17 cellular contexts compared by ENCODE assay signal in genomic region chr3:37594873-37595783, GRCh38.
A peak's percentile ranks its signal among the peaks of the same experiment; 100 is the strongest.
DNase-seq lines count a peak whose midpoint lies in the region; ATAC-seq, FAIRE-seq and TF ChIP-seq lines count a peak whose summit lies in the region.
"Had no signal": no experiment of that assay in that cellular context is flagged by ENCODE, and none has a peak within 500 bp of the region (broad histone marks: within the 10 kb centered on the region; RNA-seq: fewer than 3 reads in every experiment).

No MANE protein-coding gene starts in this region.

- H3K4me3 ChIP-seq in hepatocyte: no peak overlapping the region
- no peak overlapping the region for H3K4me3 ChIP-seq in small intestine (ENCODE audit: low read depth in 1 of 2, low read length in 2 of 2)
- no peak overlapping the region for H3K4me3 ChIP-seq in BE2C (ENCODE audit: low read depth, low read length)
- H3K4me3 ChIP-seq: heart left ventricle, right atrium auricular region had no signal

- no peaks in the 10 kb centered on the region for H3K27me3 ChIP-seq in hepatocyte
- no peaks in the 10 kb centered on the region for H3K27me3 ChIP-seq in small intestine (ENCODE audit: control insufficient read depth in 2 of 2, insufficient read depth in 2 of 2, low read length in 2 of 2)
- no peaks in the 10 kb centered on the region for H3K27me3 ChIP-seq in BE2C
- H3K27me3 ChIP-seq: heart left ventricle, right atrium auricular region had no signal

- H3K27ac ChIP-seq in hepatocyte: peak overlapping the region; percentile 9
- peak overlapping the region in 1 of 2 donors; percentile 50 for H3K27ac ChIP-seq in small intestine (ENCODE audit: low read depth in 1 of 2, low read length in 1 of 2)
- H3K27ac ChIP-seq: epithelial cell of prostate, right atrium auricular region had no signal

- FAIRE-seq in small intestine (lab: Jason Lieb, UNC): no peak

- H3K9me2 ChIP-seq in hepatocyte (replicated peaks; ENCODE audit: insufficient read depth): no peaks in the 10 kb centered on the region

- no peak for TF ChIP-seq CTCF in hepatocyte (IDR thresholded peaks at IDR 0.05; ENCODE audit: poor library complexity)
- no peak for TF ChIP-seq CTCF in BE2C (IDR thresholded peaks at IDR 0.05; ENCODE audit: low read depth, low read length)

- H3K36me3 ChIP-seq in hepatocyte (replicated peaks; ENCODE audit: insufficient read depth, low read depth): no peaks in the 10 kb centered on the region
- H3K36me3 ChIP-seq in small intestine (ENCODE audit: control insufficient read depth in 2 of 2, insufficient read depth in 2 of 2, low read length in 2 of 2): no peaks in the 10 kb centered on the region
- no peaks in the 10 kb centered on the region for H3K36me3 ChIP-seq in BE2C
- H3K36me3 ChIP-seq: right atrium auricular region had no signal

- H2AFZ ChIP-seq in hepatocyte: no peak overlapping the region

- no peaks in the 10 kb centered on the region for H4K20me1 ChIP-seq in hepatocyte (ENCODE audit: insufficient read depth, poor library complexity, severe bottlenecking)

- H3K4me1 ChIP-seq in hepatocyte (ENCODE audit: insufficient read depth): peaks cover 4% of the 10 kb centered on the region
- H3K4me1 ChIP-seq in small intestine (ENCODE audit: control insufficient read depth in 2 of 2, insufficient read depth in 1 of 2, low read depth in 1 of 2, low read length in 1 of 2): no peaks in the 10 kb centered on the region
- H3K4me1 ChIP-seq in BE2C: no peaks in the 10 kb centered on the region

- ATAC-seq in HG03439 (IDR thresholded peaks at IDR 0.05; ENCODE audit: unreplicated experiment): no peak
- ATAC-seq in HG03571 (IDR thresholded peaks at IDR 0.05; ENCODE audit: unreplicated experiment): no peak
- ATAC-seq: heart left ventricle had no signal

- H3K9me3 ChIP-seq in hepatocyte (ENCODE audit: low read depth) (no peaks in the 10 kb centered on the region), small intestine (ENCODE audit: control insufficient read depth, low read depth) (no peaks in the 10 kb centered on the region), BE2C (no peaks in the 10 kb centered on the region)
- H3K9me3 ChIP-seq: heart left ventricle, right atrium auricular region had no signal

- 82% methylated on average over 8 of the region's 8 CpGs for WGBS in hepatocyte (ENCODE audit: low lambda C conversion rate, missing lambda C conversion rate)
- 60 to 65% (median 65%) methylated on average over 8 of the region's 8 CpGs for WGBS in small intestine, 3 donors

- H3K4me2 ChIP-seq in hepatocyte: no peak overlapping the region

- no peaks in the 10 kb centered on the region for H3K79me2 ChIP-seq in hepatocyte

- DNase-seq in DMS 273 treated with DMSO at 0.1 percent for 48 hours (lab: John Stamatoyannopoulos, UW) (peak; percentile 25), NCI-H69 (lab: John Stamatoyannopoulos, UW) (peak; percentile 1), hepatocyte (ENCODE audit: low spot score) (no peak), small intestine (peak; percentile 35), islet precursor cell (no peak), BE2C (no peak)
- DNase-seq: activated CD4-positive, alpha-beta memory T cell treated with anti-CD3 and anti-CD28 coated beads, Interleukin-2, amount 10 ng/mL, durations not matched to agents 7 days and 5 days; DMS79 treated with DMSO at 0.1 percent for 48 hours; heart left ventricle; KBM-7; NCI-H226; OCI-M1; stimulated activated CD4-positive, alpha-beta T cell treated with anti-CD3 and anti-CD28 coated beads, Interleukin-1b, Interleukin-23, amount 100 ng/mL, for 48 hours had no signal

Comparison
In these comparisons a context has a peak if more than half of its experiments do, and no peak if none do; other contexts are left out.
1. DNase-seq: peak in DMS 273 treated with DMSO at 0.1 percent for 48 hours (single experiment), NCI-H69 (single experiment) and small intestine (single experiment); none in hepatocyte (single experiment), islet precursor cell (single experiment) and BE2C (single experiment).